9 cellular contexts compared by ENCODE assay signal in genomic region chr9:21141427-21141882, GRCh38. TPM values are rescaled to one million over a fixed set of nuclear protein-coding genes. Genes with fewer than 3 reads are reported as not detected.
DNase-seq lines count a peak whose midpoint lies in the region; ATAC-seq and TF ChIP-seq lines count a peak whose summit lies in the region.
"Had no signal": no experiment of that assay in that cellular context is flagged by ENCODE, and none has a peak within 500 bp of the region (broad histone marks: within the 10 kb centered on the region; RNA-seq: fewer than 3 reads in every experiment).

Gene IFNW1, minus strand, starts transcription at chr9:21141832. Its CDS starts 262 bp downstream, at chr9:21141570.

- ATAC-seq in GM18502 (IDR thresholded peaks at IDR 0.05; ENCODE audit: poor library complexity, unreplicated experiment) (peak; percentile 58), GM21717 (IDR thresholded peaks at IDR 0.05; ENCODE audit: unreplicated experiment) (peak; percentile 78), IMR-90 (ENCODE audit: low read depth) (0 out of 2 replicates have a peak, but pooled peaks have one; percentile 32), HG02973 (IDR thresholded peaks at IDR 0.05; ENCODE audit: unreplicated experiment) (no peak)

- no peak within 1 kb of the TSS for H3K4me2 ChIP-seq in IMR-90 (ENCODE audit: low read depth, low read length)

- no peaks in the 10 kb centered on the region for H3K4me1 ChIP-seq in IMR-90 (ENCODE audit: control insufficient read depth, insufficient read depth, low read length)

- dilution Hi-C loops in IMR-90 (cut with HindIII; ENCODE audit: low sequenced_read_pairs, unreplicated experiment): no loop called here

- H3K4me1 Mint-ChIP-seq in nephron progenitor cell: no peaks in the 10 kb centered on the region

- H3K79me1 ChIP-seq in IMR-90 (ENCODE audit: low read depth in 1 of 2, low read length in 2 of 2): no peaks in the 10 kb centered on the region

- H3K4me3 Mint-ChIP-seq in nephron progenitor cell: no peak within 1 kb of the TSS

- no peak within 1 kb of the TSS for H4K91ac ChIP-seq in IMR-90 (ENCODE audit: insufficient read depth, low read depth, low read length)

- no peak within 1 kb of the TSS for H3K56ac ChIP-seq in IMR-90 (ENCODE audit: extremely low read depth, insufficient read depth, low read length)

- no peak within 1 kb of the TSS for H2AFZ ChIP-seq in IMR-90 (replicated peaks; ENCODE audit: low read length, poor library complexity)

- CTCF ChIA-PET in IMR-90 (lab: Yijun Ruan, JAX): no interaction called here

- no peak within 1 kb of the TSS for H4K5ac ChIP-seq in IMR-90 (ENCODE audit: low read depth, low read length)

- H3K14ac ChIP-seq in IMR-90 (replicated peaks; ENCODE audit: low read depth, low read length): no peak within 1 kb of the TSS

- no peak within 1 kb of the TSS for H2BK5ac ChIP-seq in IMR-90 (ENCODE audit: low read depth, low read length, poor library complexity, severe bottlenecking)

- peaks cover 2% of the 10 kb centered on the region; the same call in 1 of the 2 replicates for H3K27me3 ChIP-seq in IMR-90 (ENCODE audit: control insufficient read depth, insufficient read depth, low read length)

- no peak within 1 kb of the TSS for H3K27ac Mint-ChIP-seq in nephron progenitor cell

- no peak within 1 kb of the TSS for H3K23ac ChIP-seq in IMR-90 (ENCODE audit: low read depth, low read length)

- H3K9me1 ChIP-seq in IMR-90 (ENCODE audit: insufficient read depth, low read length): no peaks in the 10 kb centered on the region

- no peaks in the 10 kb centered on the region for H3K36me3 ChIP-seq in IMR-90 (ENCODE audit: control insufficient read depth, insufficient read depth, low read length)

- POLR2A ChIA-PET in IMR-90 (lab: Charles Lee; ENCODE audit: unreplicated experiment): no interaction called here

- whole genome bisulfite sequencing in IMR-90 (ENCODE audit: extremely low coverage in 2 of 2, insufficient read length in 1 of 2), 2 experiments: no CpG with 5 or more reads among the region's 1 CpG

- no peaks in the 10 kb centered on the region for H3K9me3 Mint-ChIP-seq in nephron progenitor cell

- no peaks in the 10 kb centered on the region for H3K9me3 ChIP-seq in IMR-90 (ENCODE audit: control insufficient read depth, insufficient read depth, low read length)

- no peak within 1 kb of the TSS for H2AK5ac ChIP-seq in IMR-90 (ENCODE audit: low read depth, low read length)

- no peak within 1 kb of the TSS for H3K4ac ChIP-seq in IMR-90 (ENCODE audit: low read depth, low read length)

- TF ChIP-seq CTCF in IMR-90 (conservative IDR thresholded peaks at IDR 0.05; ENCODE audit: low read depth, low read length) (no peak), fibroblast of the aortic adventitia (IDR thresholded peaks at IDR 0.05; ENCODE audit: insufficient read depth, low read length) (peak; percentile 25), nephron progenitor cell (IDR thresholded peaks at IDR 0.05) (no peak)

- H3K36me3 Mint-ChIP-seq in nephron progenitor cell (ENCODE audit: low read depth): no peaks in the 10 kb centered on the region

- no peak within 1 kb of the TSS for H2BK15ac ChIP-seq in IMR-90 (ENCODE audit: low read depth, low read length)

- no peak within 1 kb of the TSS for H4K8ac ChIP-seq in IMR-90 (ENCODE audit: low read depth in 2 of 2, low read length in 2 of 2)

- H2BK20ac ChIP-seq in IMR-90 (ENCODE audit: low read depth, low read length): no peak within 1 kb of the TSS

- DNase-seq in IMR-90 (no peak), fibroblast of the aortic adventitia (ENCODE audit: low read depth) (no peak), nephron progenitor cell (no peak), T1000 (lab: John Stamatoyannopoulos, UW) (no peak), activated T-cell treated with anti-CD3 and anti-CD28 coated beads for 4 hours (no peak)
- DNase-seq: effector memory CD4-positive, alpha-beta T cell had no signal

- H3K27ac ChIP-seq in IMR-90 (ENCODE audit: insufficient read depth, low read length): no peak within 1 kb of the TSS

- H3K4me3 ChIP-seq in IMR-90 (ENCODE audit: insufficient read depth, low read depth, low read length) (no peak within 1 kb of the TSS), fibroblast of the aortic adventitia (ENCODE audit: low read depth, low read length) (no peak within 1 kb of the TSS)

- no TSS peak for BruUV-seq in IMR-90 (replicated peaks; lab: Mats Ljungman, UMichigan)

- H2AK9ac ChIP-seq in IMR-90 (replicated peaks; ENCODE audit: low read depth, low read length, poor library complexity): no peak within 1 kb of the TSS

- H2BK120ac ChIP-seq in IMR-90 (ENCODE audit: low read depth, low read length): no peak within 1 kb of the TSS

- TF ChIP-seq POLR2A in IMR-90 (IDR thresholded peaks at IDR 0.05; ENCODE audit: low read depth, low read length): no peak

- intact Hi-C loops in IMR-90 (cut with micrococcal nuclease): no loop called here

- in situ Hi-C loops in IMR-90 (cut with MboI; ENCODE audit: low sequenced_read_pairs): loop anchor here (25.0 kb wide), 1 partner anchor 1629 kb away; no protein-coding TSS in a partner anchor

- H3K18ac ChIP-seq in IMR-90 (ENCODE audit: low read depth, low read length): no peak within 1 kb of the TSS

- H4K20me1 ChIP-seq in IMR-90 (ENCODE audit: insufficient read depth, low read length): no peaks in the 10 kb centered on the region

- no peak for TF ChIP-seq RAD21 in IMR-90 (IDR thresholded peaks at IDR 0.05; ENCODE audit: low read length)

- no peak within 1 kb of the TSS for H3K9ac ChIP-seq in IMR-90 (ENCODE audit: low read depth, low read length)

- H3K27me3 Mint-ChIP-seq in nephron progenitor cell (ENCODE audit: low read depth, poor library complexity): peaks cover 6% of the 10 kb centered on the region

TF ChIP-seq in IMR-90, 13 proteins besides CTCF, POLR2A, EP300 and RAD21:
- TF ChIP-seq FOS (IDR thresholded peaks at IDR 0.05; ENCODE audit: low read depth, low read length) (no peak), SMC3 (IDR thresholded peaks at IDR 0.05; ENCODE audit: low read depth, low read length) (no peak), BHLHE40 (IDR thresholded peaks at IDR 0.05; ENCODE audit: low read depth, low read length) (no peak), NFE2L2 (IDR thresholded peaks at IDR 0.05; ENCODE audit: low read depth, low read length) (no peak), MAZ (IDR thresholded peaks at IDR 0.05; ENCODE audit: borderline replicate concordance, low read depth, low read length) (no peak)

RNA-seq across cellular contexts. Expression of gene IFNW1, which starts in this region (rescaled TPM):
- total RNA-seq in IMR-90 (2012; rRNA removed): not detected in 2 replicates
- not detected in 2 replicates for polyA plus RNA-seq in IMR-90 (2012; rRNA removed)
- not detected in 2 replicates for polyA plus RNA-seq in IMR-90 (2012; cell fraction: cytosol; rRNA removed)
- not detected in 2 replicates for polyA plus RNA-seq in IMR-90 (2012; cell fraction: nucleus; rRNA removed; ENCODE audit: low replicate concordance)
- total RNA-seq in fibroblast of the aortic adventitia (ENCODE audit: low replicate concordance): not detected in 2 replicates

Comparison
In these comparisons a context has a peak if more than half of its experiments do, and no peak if none do; other contexts are left out.
1. Peak in ATAC-seq in IMR-90; RNA of the gene not detected or under 1 TPM.